ENCODE assay signal across 23 cellular contexts in the genomic region with DNA sequence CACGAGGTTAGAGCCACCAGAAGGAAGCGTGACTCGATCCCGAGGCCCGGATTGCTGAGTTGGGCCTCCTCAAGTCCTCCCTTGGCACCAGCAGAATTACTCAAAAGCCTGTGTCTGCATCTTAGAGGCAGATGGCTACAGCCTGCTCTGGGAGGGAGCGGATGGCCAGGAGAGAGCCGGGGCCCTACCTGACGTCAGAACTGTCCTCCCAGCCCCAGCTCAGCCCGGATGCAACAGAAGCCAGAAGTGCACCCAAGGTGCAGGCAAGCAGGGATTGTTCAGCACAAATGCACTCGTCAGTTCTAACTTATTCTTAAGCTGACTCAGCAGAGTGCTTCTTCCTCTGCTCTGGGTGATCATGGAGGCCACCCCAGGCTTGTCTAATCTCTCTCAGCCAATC.
"Had no signal": no experiment of that assay in that cellular context is flagged by ENCODE, and none has a peak within 500 bp of the region (broad histone marks: within the 10 kb centered on the region; RNA-seq: fewer than 3 reads in every experiment).

No MANE protein-coding gene starts in this region.

- H3K36me3 Mint-ChIP-seq: activated naive CD8-positive, alpha-beta T cell treated with anti-CD3 and anti-CD28 coated beads, Interleukin-2, amount 10 ng/mL, durations not matched to agents 7 days and 5 days; natural killer cell; stimulated activated memory B cell treated with anti-CD40 and anti-IgM and Interleukin-4, amounts not matched to agents 10 μg/mL and 1 μg/mL and 100 μg/mL, for 72 hours had no signal

- H3K4me1 ChIP-seq: left lung, pancreas, stomach, suprapubic skin, tibial nerve had no signal

- DNase-seq: activated CD4-positive, alpha-beta T cell treated with anti-CD3 and anti-CD28 coated beads, Interleukin-2, amount 10 ng/mL, durations not matched to agents 7 days and 5 days; activated effector memory CD4-positive, alpha-beta T cell treated with Interleukin-2 at 50 U/mL for 16 hours; activated naive CD4-positive, alpha-beta T cell treated with anti-CD3 and anti-CD28 coated beads for 36 hours; activated naive CD8-positive, alpha-beta T cell treated with anti-CD3 and anti-CD28 coated beads, Interleukin-2, amount 10 ng/mL, durations not matched to agents 7 days and 5 days; activated T-cell treated with anti-CD3 and anti-CD28 coated beads, Interleukin-2, amount 50 U/mL, for 72 hours; amniotic stem cell; effector CD4-positive, alpha-beta T cell; foreskin fibroblast; left lung; mammary epithelial cell; midbrain; natural killer cell; right cardiac atrium; stimulated activated CD4-positive, alpha-beta T cell treated with anti-CD3 and anti-CD28 coated beads, Interleukin-1b, Interleukin-23, amount 100 ng/mL, for 48 hours; stomach had no signal

- H3K27ac ChIP-seq: left lung, pancreas, stomach, suprapubic skin, tibial nerve had no signal

- FAIRE-seq: endometrium, pancreas had no signal

- H3K27me3 Mint-ChIP-seq: stimulated activated memory B cell treated with anti-CD40 and anti-IgM and Interleukin-4, amounts not matched to agents 10 μg/mL and 1 μg/mL and 100 μg/mL, for 72 hours had no signal

- H3K4me1 Mint-ChIP-seq: activated CD4-positive, alpha-beta T cell treated with anti-CD3 and anti-CD28 coated beads, Interleukin-2, amount 10 ng/mL, durations not matched to agents 7 days and 5 days; activated naive CD8-positive, alpha-beta T cell treated with anti-CD3 and anti-CD28 coated beads, Interleukin-2, amount 10 ng/mL, durations not matched to agents 7 days and 5 days; natural killer cell; stimulated activated memory B cell treated with anti-CD40 and anti-IgM and Interleukin-4, amounts not matched to agents 10 μg/mL and 1 μg/mL and 100 μg/mL, for 72 hours had no signal

- H3K27ac Mint-ChIP-seq: activated CD4-positive, alpha-beta T cell treated with anti-CD3 and anti-CD28 coated beads, Interleukin-2, amount 10 ng/mL, durations not matched to agents 7 days and 5 days; activated naive CD4-positive, alpha-beta T cell treated with anti-CD3 and anti-CD28 coated beads for 36 hours; activated naive CD8-positive, alpha-beta T cell treated with anti-CD3 and anti-CD28 coated beads, Interleukin-2, amount 10 ng/mL, durations not matched to agents 7 days and 5 days; activated T-cell treated with anti-CD3 and anti-CD28 coated beads, Interleukin-2, amount 50 U/mL, for 72 hours; dendritic cell treated with granulocyte-macrophage colony-stimulating factor and Interleukin-4, amounts not matched to agents 40 ng/mL and 50 ng/mL, for 4 days; natural killer cell; stimulated activated memory B cell treated with anti-CD40 and anti-IgM and Interleukin-4, amounts not matched to agents 10 μg/mL and 1 μg/mL and 100 μg/mL, for 72 hours; T-helper 1 cell treated with Interleukin-12 subunit alpha and Interleukin-12 subunit beta and Interleukin-4 antibody, amounts not matched to agents 30 μg/mL and 1 μg/mL, for 36 hours had no signal

- H3K4me3 Mint-ChIP-seq: activated CD4-positive, alpha-beta T cell treated with anti-CD3 and anti-CD28 coated beads, Interleukin-2, amount 10 ng/mL, durations not matched to agents 7 days and 5 days; activated naive CD4-positive, alpha-beta T cell treated with anti-CD3 and anti-CD28 coated beads for 36 hours; activated naive CD8-positive, alpha-beta T cell treated with anti-CD3 and anti-CD28 coated beads, Interleukin-2, amount 10 ng/mL, durations not matched to agents 7 days and 5 days; activated T-cell treated with anti-CD3 and anti-CD28 coated beads, Interleukin-2, amount 50 U/mL, for 72 hours; dendritic cell treated with granulocyte-macrophage colony-stimulating factor and Interleukin-4, amounts not matched to agents 40 ng/mL and 50 ng/mL, for 4 days; natural killer cell; stimulated activated memory B cell treated with anti-CD40 and anti-IgM and Interleukin-4, amounts not matched to agents 10 μg/mL and 1 μg/mL and 100 μg/mL, for 72 hours; T-helper 1 cell treated with Interleukin-12 subunit alpha and Interleukin-12 subunit beta and Interleukin-4 antibody, amounts not matched to agents 30 μg/mL and 1 μg/mL, for 36 hours had no signal

- H3K9me3 Mint-ChIP-seq: activated CD4-positive, alpha-beta T cell treated with anti-CD3 and anti-CD28 coated beads, Interleukin-2, amount 10 ng/mL, durations not matched to agents 7 days and 5 days; activated naive CD4-positive, alpha-beta T cell treated with anti-CD3 and anti-CD28 coated beads for 36 hours; activated naive CD8-positive, alpha-beta T cell treated with anti-CD3 and anti-CD28 coated beads, Interleukin-2, amount 10 ng/mL, durations not matched to agents 7 days and 5 days; activated T-cell treated with anti-CD3 and anti-CD28 coated beads, Interleukin-2, amount 50 U/mL, for 72 hours; dendritic cell treated with granulocyte-macrophage colony-stimulating factor and Interleukin-4, amounts not matched to agents 40 ng/mL and 50 ng/mL, for 4 days; natural killer cell; stimulated activated memory B cell treated with anti-CD40 and anti-IgM and Interleukin-4, amounts not matched to agents 10 μg/mL and 1 μg/mL and 100 μg/mL, for 72 hours; T-helper 1 cell treated with Interleukin-12 subunit alpha and Interleukin-12 subunit beta and Interleukin-4 antibody, amounts not matched to agents 30 μg/mL and 1 μg/mL, for 36 hours had no signal

- H3K36me3 ChIP-seq: left lung, pancreas, stomach, suprapubic skin, tibial nerve had no signal

- H3K27me3 ChIP-seq: left lung, pancreas, stomach, suprapubic skin, tibial nerve had no signal

- ATAC-seq: activated CD4-positive, CD25-positive, alpha-beta regulatory T cell treated with anti-CD3 and anti-CD28 coated beads, Interleukin-2, amount 50 U/mL, for 24 hours; activated T-cell treated with anti-CD3 and anti-CD28 coated beads, Interleukin-2, amount 50 U/mL, for 72 hours; left lung; natural killer cell; pancreas; right cardiac atrium; stimulated activated memory B cell treated with anti-CD40 and anti-IgM and Interleukin-4, amounts not matched to agents 10 μg/mL and 1 μg/mL and 100 μg/mL, for 72 hours had no signal

- H3K9me3 ChIP-seq: left lung, pancreas, stomach, suprapubic skin, tibial nerve had no signal

- H3K4me3 ChIP-seq: left lung, pancreas, stomach, suprapubic skin, tibial nerve had no signal
